Comparison of ENCODE assay signal across 5 cellular contexts in the genomic region with DNA sequence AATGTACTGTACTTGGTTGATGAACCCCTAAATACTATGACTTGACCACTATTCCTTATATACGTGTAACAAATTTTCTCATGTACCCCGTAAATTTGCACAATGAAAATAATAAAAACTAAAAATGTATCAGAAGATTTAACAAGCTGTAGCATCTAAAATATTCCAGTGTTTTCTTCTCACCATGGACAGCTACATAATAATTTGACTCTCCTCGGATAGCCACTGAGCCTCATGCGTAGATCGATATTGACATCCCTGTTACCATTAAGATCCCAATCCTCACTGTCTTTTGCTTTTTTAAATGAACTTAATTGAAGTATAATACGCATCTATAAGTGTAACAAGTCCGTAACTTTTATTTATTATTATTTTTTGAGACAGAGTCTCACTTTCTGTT.
A peak's percentile ranks its signal among the peaks of the same experiment; 100 is the strongest.
TF ChIP-seq lines count a peak whose summit lies in the region.

No MANE protein-coding gene starts in this region.

TF ChIP-seq in SK-N-SH, 30 proteins besides CTCF, POLR2A, EP300 and RAD21:
- TF ChIP-seq, protein P1, sequence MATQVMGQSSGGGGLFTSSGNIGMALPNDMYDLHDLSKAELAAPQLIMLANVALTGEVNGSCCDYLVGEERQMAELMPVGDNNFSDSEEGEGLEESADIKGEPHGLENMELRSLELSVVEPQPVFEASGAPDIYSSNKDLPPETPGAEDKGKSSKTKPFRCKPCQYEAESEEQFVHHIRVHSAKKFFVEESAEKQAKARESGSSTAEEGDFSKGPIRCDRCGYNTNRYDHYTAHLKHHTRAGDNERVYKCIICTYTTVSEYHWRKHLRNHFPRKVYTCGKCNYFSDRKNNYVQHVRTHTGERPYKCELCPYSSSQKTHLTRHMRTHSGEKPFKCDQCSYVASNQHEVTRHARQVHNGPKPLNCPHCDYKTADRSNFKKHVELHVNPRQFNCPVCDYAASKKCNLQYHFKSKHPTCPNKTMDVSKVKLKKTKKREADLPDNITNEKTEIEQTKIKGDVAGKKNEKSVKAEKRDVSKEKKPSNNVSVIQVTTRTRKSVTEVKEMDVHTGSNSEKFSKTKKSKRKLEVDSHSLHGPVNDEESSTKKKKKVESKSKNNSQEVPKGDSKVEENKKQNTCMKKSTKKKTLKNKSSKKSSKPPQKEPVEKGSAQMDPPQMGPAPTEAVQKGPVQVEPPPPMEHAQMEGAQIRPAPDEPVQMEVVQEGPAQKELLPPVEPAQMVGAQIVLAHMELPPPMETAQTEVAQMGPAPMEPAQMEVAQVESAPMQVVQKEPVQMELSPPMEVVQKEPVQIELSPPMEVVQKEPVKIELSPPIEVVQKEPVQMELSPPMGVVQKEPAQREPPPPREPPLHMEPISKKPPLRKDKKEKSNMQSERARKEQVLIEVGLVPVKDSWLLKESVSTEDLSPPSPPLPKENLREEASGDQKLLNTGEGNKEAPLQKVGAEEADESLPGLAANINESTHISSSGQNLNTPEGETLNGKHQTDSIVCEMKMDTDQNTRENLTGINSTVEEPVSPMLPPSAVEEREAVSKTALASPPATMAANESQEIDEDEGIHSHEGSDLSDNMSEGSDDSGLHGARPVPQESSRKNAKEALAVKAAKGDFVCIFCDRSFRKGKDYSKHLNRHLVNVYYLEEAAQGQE (IDR thresholded peaks at IDR 0.05; ENCODE audit: low read depth, low read length) = peak; percentile 82
- TF ChIP-seq RFX5 (IDR thresholded peaks at IDR 0.05; ENCODE audit: low read length) = no peak

TF ChIP-seq in SK-N-SH treated with all-trans-retinoic acid at 6 μM for 48 hours, 23 proteins besides CTCF, POLR2A, EP300 and RAD21 (continued from another document and continues in another):
- TF ChIP-seq RARB (CRISPR knock-in tag; IDR thresholded peaks at IDR 0.05) (no peak), ZNF8 (CRISPR knock-in tag; IDR thresholded peaks at IDR 0.05) (no peak), ARNTL (CRISPR knock-in tag; IDR thresholded peaks at IDR 0.05; ENCODE audit: borderline replicate concordance, low read depth) (no peak), ZFP3 (CRISPR knock-in tag; IDR thresholded peaks at IDR 0.05) (no peak), CSDC2 (CRISPR knock-in tag; IDR thresholded peaks at IDR 0.05) (no peak), ZNF565 (CRISPR knock-in tag; conservative IDR thresholded peaks at IDR 0.05; ENCODE audit: low read depth) (no peak), ISL1 (CRISPR knock-in tag; IDR thresholded peaks at IDR 0.05) (no peak), ESRRG (CRISPR knock-in tag; IDR thresholded peaks at IDR 0.05) (no peak), TOX (CRISPR knock-in tag; IDR thresholded peaks at IDR 0.05; ENCODE audit: borderline replicate concordance) (no peak)
- TF ChIP-seq, protein P2, sequence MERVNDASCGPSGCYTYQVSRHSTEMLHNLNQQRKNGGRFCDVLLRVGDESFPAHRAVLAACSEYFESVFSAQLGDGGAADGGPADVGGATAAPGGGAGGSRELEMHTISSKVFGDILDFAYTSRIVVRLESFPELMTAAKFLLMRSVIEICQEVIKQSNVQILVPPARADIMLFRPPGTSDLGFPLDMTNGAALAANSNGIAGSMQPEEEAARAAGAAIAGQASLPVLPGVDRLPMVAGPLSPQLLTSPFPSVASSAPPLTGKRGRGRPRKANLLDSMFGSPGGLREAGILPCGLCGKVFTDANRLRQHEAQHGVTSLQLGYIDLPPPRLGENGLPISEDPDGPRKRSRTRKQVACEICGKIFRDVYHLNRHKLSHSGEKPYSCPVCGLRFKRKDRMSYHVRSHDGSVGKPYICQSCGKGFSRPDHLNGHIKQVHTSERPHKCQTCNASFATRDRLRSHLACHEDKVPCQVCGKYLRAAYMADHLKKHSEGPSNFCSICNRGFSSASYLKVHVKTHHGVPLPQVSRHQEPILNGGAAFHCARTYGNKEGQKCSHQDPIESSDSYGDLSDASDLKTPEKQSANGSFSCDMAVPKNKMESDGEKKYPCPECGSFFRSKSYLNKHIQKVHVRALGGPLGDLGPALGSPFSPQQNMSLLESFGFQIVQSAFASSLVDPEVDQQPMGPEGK (CRISPR knock-in tag; IDR thresholded peaks at IDR 0.05; ENCODE audit: borderline replicate concordance) = no peak

TF ChIP-seq in A549, 52 proteins besides CTCF, POLR2A, EP300 and RAD21 (continued from another document):
- TF ChIP-seq, protein P1 (IDR thresholded peaks at IDR 0.05) = peak; percentile 33; the same call in 1 of the 2 replicates

TF ChIP-seq in HEK293, 187 proteins besides CTCF, POLR2A, EP300 and RAD21 (continued from another document):
- TF ChIP-seq, protein P1 (tag by site-specific recombination; IDR thresholded peaks at IDR 0.05) = peak; percentile 67

TF ChIP-seq in Ishikawa, 13 proteins besides CTCF, POLR2A, EP300 and RAD21 (continued from another document):
- TF ChIP-seq, protein P1 (IDR thresholded peaks at IDR 0.05; ENCODE audit: low read depth) = 0 out of 2 replicates have a peak, but pooled peaks have one; percentile 39
- no peak for TF ChIP-seq ZBTB7A (IDR thresholded peaks at IDR 0.05; ENCODE audit: low read depth)
